In genomic region chr17:75753514-75754377, GRCh38 we compare ENCODE assay signal across 1 cellular context.
A peak's percentile ranks its signal among the peaks of the same experiment; 100 is the strongest.
TF ChIP-seq lines count a peak whose summit lies in the region.

No MANE protein-coding gene starts in this region.

TF ChIP-seq in HepG2, 621 proteins besides CTCF, POLR2A, EP300 and RAD21 (continued from another document and continues in another):
- TF ChIP-seq, protein P1, sequence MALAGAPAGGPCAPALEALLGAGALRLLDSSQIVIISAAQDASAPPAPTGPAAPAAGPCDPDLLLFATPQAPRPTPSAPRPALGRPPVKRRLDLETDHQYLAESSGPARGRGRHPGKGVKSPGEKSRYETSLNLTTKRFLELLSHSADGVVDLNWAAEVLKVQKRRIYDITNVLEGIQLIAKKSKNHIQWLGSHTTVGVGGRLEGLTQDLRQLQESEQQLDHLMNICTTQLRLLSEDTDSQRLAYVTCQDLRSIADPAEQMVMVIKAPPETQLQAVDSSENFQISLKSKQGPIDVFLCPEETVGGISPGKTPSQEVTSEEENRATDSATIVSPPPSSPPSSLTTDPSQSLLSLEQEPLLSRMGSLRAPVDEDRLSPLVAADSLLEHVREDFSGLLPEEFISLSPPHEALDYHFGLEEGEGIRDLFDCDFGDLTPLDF (CRISPR knock-in tag; IDR thresholded peaks at IDR 0.05), result peak; percentile 76
- TF ChIP-seq, protein P2, sequence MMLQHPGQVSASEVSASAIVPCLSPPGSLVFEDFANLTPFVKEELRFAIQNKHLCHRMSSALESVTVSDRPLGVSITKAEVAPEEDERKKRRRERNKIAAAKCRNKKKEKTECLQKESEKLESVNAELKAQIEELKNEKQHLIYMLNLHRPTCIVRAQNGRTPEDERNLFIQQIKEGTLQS (CRISPR knock-in tag; IDR thresholded peaks at IDR 0.05), result peak; percentile 12; the same call in 1 of the 2 replicates
- TF ChIP-seq CHCHD3 (CRISPR knock-in tag; IDR thresholded peaks at IDR 0.05) (peak; percentile 73; the same call in 1 of the 2 replicates), ATF1 (CRISPR knock-in tag; IDR thresholded peaks at IDR 0.05) (no peak), ZKSCAN5 (CRISPR knock-in tag; IDR thresholded peaks at IDR 0.05) (no peak), ZNF20 (CRISPR knock-in tag; IDR thresholded peaks at IDR 0.05) (no peak), ZNF879 (CRISPR knock-in tag; IDR thresholded peaks at IDR 0.05) (0 out of 2 replicates have a peak, but pooled peaks have one; percentile 11), ZSCAN31 (CRISPR knock-in tag; IDR thresholded peaks at IDR 0.05; ENCODE audit: low read depth) (peak; percentile 52; the same call in 1 of the 2 replicates), PHF21A (CRISPR knock-in tag; IDR thresholded peaks at IDR 0.05) (peak; percentile 37; the same call in 1 of the 2 replicates), MZF1 (CRISPR knock-in tag; IDR thresholded peaks at IDR 0.05; ENCODE audit: borderline replicate concordance) (0 out of 2 replicates have a peak, but pooled peaks have one; percentile 7), ZNF460 (CRISPR knock-in tag; IDR thresholded peaks at IDR 0.05; ENCODE audit: borderline replicate concordance) (no peak), ZNF281 (CRISPR knock-in tag; IDR thresholded peaks at IDR 0.05; ENCODE audit: borderline replicate concordance) (peak; percentile 83; the same call in 1 of the 2 replicates), SP2 (CRISPR knock-in tag; IDR thresholded peaks at IDR 0.05) (no peak), MTERF4 (CRISPR knock-in tag; IDR thresholded peaks at IDR 0.05) (0 out of 2 replicates have a peak, but pooled peaks have one; percentile 24), ETV6 (CRISPR knock-in tag; conservative IDR thresholded peaks at IDR 0.05) (peak; percentile 55; the same call in 1 of the 2 replicates), SNAI1 (CRISPR knock-in tag; IDR thresholded peaks at IDR 0.05; ENCODE audit: borderline replicate concordance) (no peak; the same call in 1 of the 2 replicates), DNMT3B (CRISPR knock-in tag; conservative IDR thresholded peaks at IDR 0.05) (no peak), ZNF263 (CRISPR knock-in tag; IDR thresholded peaks at IDR 0.05) (peak; percentile 80), ELF1 (CRISPR knock-in tag; IDR thresholded peaks at IDR 0.05) (peak; percentile 5; the same call in 1 of the 2 replicates), ZNF556 (CRISPR knock-in tag; IDR thresholded peaks at IDR 0.05; ENCODE audit: borderline replicate concordance) (peak; percentile 92; the same call in 1 of the 2 replicates), ZNF10 (CRISPR knock-in tag; IDR thresholded peaks at IDR 0.05; ENCODE audit: borderline replicate concordance, low read depth) (no peak), ZNF558 (CRISPR knock-in tag; IDR thresholded peaks at IDR 0.05; ENCODE audit: borderline replicate concordance) (peak; percentile 84; the same call in 1 of the 2 replicates), ZBTB42 (CRISPR knock-in tag; IDR thresholded peaks at IDR 0.05) (0 out of 2 replicates have a peak, but pooled peaks have one; percentile 47), HNRNPLL (IDR thresholded peaks at IDR 0.05; ENCODE audit: low read depth, low read length, poor library complexity, severe bottlenecking) (peak; percentile 36), THAP11 (CRISPR knock-in tag; IDR thresholded peaks at IDR 0.05) (peak; percentile 57), PRDM15 (CRISPR knock-in tag; IDR thresholded peaks at IDR 0.05) (0 out of 2 replicates have a peak, but pooled peaks have one; percentile 47), MAFF (IDR thresholded peaks at IDR 0.05; ENCODE audit: low read depth, low read length) (no peak), SOX6 (IDR thresholded peaks at IDR 0.05) (no peak), SOX6 (CRISPR knock-in tag; IDR thresholded peaks at IDR 0.05) (peak; percentile 16; the same call in 1 of the 2 replicates), ZNF788 (CRISPR knock-in tag; IDR thresholded peaks at IDR 0.05; ENCODE audit: borderline replicate concordance) (0 out of 2 replicates have a peak, but pooled peaks have one; percentile 23), SMAD1 (CRISPR knock-in tag; IDR thresholded peaks at IDR 0.05; ENCODE audit: borderline replicate concordance, low read depth) (0 out of 2 replicates have a peak, but pooled peaks have one; percentile 85)
- TF ChIP-seq, protein P3, sequence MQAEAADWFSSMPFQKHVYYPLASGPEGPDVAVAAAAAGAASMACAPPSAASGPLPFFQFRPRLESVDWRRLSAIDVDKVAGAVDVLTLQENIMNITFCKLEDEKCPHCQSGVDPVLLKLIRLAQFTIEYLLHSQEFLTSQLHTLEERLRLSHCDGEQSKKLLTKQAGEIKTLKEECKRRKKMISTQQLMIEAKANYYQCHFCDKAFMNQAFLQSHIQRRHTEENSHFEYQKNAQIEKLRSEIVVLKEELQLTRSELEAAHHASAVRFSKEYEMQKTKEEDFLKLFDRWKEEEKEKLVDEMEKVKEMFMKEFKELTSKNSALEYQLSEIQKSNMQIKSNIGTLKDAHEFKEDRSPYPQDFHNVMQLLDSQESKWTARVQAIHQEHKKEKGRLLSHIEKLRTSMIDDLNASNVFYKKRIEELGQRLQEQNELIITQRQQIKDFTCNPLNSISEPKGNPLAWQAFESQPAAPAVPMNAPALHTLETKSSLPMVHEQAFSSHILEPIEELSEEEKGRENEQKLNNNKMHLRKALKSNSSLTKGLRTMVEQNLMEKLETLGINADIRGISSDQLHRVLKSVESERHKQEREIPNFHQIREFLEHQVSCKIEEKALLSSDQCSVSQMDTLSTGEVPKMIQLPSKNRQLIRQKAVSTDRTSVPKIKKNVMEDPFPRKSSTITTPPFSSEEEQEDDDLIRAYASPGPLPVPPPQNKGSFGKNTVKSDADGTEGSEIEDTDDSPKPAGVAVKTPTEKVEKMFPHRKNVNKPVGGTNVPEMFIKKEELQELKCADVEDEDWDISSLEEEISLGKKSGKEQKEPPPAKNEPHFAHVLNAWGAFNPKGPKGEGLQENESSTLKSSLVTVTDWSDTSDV (CRISPR knock-in tag; IDR thresholded peaks at IDR 0.05), result no peak
- TF ChIP-seq, protein P4, sequence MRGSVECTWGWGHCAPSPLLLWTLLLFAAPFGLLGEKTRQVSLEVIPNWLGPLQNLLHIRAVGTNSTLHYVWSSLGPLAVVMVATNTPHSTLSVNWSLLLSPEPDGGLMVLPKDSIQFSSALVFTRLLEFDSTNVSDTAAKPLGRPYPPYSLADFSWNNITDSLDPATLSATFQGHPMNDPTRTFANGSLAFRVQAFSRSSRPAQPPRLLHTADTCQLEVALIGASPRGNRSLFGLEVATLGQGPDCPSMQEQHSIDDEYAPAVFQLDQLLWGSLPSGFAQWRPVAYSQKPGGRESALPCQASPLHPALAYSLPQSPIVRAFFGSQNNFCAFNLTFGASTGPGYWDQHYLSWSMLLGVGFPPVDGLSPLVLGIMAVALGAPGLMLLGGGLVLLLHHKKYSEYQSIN (CRISPR knock-in tag; IDR thresholded peaks at IDR 0.05; ENCODE audit: borderline replicate concordance), result 0 out of 2 replicates have a peak, but pooled peaks have one; percentile 1
- TF ChIP-seq, protein P5, sequence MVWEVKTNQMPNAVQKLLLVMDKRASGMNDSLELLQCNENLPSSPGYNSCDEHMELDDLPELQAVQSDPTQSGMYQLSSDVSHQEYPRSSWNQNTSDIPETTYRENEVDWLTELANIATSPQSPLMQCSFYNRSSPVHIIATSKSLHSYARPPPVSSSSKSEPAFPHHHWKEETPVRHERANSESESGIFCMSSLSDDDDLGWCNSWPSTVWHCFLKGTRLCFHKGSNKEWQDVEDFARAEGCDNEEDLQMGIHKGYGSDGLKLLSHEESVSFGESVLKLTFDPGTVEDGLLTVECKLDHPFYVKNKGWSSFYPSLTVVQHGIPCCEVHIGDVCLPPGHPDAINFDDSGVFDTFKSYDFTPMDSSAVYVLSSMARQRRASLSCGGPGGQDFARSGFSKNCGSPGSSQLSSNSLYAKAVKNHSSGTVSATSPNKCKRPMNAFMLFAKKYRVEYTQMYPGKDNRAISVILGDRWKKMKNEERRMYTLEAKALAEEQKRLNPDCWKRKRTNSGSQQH (CRISPR knock-in tag; IDR thresholded peaks at IDR 0.05; ENCODE audit: low read depth), result peak; percentile 26; the same call in 1 of the 2 replicates
- TF ChIP-seq, protein P6, sequence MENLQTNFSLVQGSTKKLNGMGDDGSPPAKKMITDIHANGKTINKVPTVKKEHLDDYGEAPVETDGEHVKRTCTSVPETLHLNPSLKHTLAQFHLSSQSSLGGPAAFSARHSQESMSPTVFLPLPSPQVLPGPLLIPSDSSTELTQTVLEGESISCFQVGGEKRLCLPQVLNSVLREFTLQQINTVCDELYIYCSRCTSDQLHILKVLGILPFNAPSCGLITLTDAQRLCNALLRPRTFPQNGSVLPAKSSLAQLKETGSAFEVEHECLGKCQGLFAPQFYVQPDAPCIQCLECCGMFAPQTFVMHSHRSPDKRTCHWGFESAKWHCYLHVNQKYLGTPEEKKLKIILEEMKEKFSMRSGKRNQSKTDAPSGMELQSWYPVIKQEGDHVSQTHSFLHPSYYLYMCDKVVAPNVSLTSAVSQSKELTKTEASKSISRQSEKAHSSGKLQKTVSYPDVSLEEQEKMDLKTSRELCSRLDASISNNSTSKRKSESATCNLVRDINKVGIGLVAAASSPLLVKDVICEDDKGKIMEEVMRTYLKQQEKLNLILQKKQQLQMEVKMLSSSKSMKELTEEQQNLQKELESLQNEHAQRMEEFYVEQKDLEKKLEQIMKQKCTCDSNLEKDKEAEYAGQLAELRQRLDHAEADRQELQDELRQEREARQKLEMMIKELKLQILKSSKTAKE (CRISPR knock-in tag; IDR thresholded peaks at IDR 0.05; ENCODE audit: borderline replicate concordance), result peak; percentile 44; the same call in 1 of the 2 replicates
- TF ChIP-seq, protein P7, sequence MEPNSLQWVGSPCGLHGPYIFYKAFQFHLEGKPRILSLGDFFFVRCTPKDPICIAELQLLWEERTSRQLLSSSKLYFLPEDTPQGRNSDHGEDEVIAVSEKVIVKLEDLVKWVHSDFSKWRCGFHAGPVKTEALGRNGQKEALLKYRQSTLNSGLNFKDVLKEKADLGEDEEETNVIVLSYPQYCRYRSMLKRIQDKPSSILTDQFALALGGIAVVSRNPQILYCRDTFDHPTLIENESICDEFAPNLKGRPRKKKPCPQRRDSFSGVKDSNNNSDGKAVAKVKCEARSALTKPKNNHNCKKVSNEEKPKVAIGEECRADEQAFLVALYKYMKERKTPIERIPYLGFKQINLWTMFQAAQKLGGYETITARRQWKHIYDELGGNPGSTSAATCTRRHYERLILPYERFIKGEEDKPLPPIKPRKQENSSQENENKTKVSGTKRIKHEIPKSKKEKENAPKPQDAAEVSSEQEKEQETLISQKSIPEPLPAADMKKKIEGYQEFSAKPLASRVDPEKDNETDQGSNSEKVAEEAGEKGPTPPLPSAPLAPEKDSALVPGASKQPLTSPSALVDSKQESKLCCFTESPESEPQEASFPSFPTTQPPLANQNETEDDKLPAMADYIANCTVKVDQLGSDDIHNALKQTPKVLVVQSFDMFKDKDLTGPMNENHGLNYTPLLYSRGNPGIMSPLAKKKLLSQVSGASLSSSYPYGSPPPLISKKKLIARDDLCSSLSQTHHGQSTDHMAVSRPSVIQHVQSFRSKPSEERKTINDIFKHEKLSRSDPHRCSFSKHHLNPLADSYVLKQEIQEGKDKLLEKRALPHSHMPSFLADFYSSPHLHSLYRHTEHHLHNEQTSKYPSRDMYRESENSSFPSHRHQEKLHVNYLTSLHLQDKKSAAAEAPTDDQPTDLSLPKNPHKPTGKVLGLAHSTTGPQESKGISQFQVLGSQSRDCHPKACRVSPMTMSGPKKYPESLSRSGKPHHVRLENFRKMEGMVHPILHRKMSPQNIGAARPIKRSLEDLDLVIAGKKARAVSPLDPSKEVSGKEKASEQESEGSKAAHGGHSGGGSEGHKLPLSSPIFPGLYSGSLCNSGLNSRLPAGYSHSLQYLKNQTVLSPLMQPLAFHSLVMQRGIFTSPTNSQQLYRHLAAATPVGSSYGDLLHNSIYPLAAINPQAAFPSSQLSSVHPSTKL (CRISPR knock-in tag; IDR thresholded peaks at IDR 0.05), result peak; percentile 54; the same call in 1 of the 2 replicates
